20 cellular contexts compared by ENCODE assay signal in genomic region chr6:140542858-140543257, GRCh38.
A peak's percentile ranks its signal among the peaks of the same experiment; 100 is the strongest.
DNase-seq lines count a peak whose midpoint lies in the region; ATAC-seq and TF ChIP-seq lines count a peak whose summit lies in the region.
"Had no signal": no experiment of that assay in that cellular context is flagged by ENCODE, and none has a peak within 500 bp of the region (broad histone marks: within the 10 kb centered on the region; RNA-seq: fewer than 3 reads in every experiment).

No MANE protein-coding gene starts in this region.

- in situ Hi-C loops in IMR-90 (cut with MboI; ENCODE audit: low sequenced_read_pairs) = no loop called here

- dilution Hi-C loops in IMR-90 (cut with HindIII; ENCODE audit: low sequenced_read_pairs, unreplicated experiment) = no loop called here

- peak overlapping the region; percentile 82; the same call in 1 of the 2 replicates for H3K18ac ChIP-seq in IMR-90 (ENCODE audit: low read depth, low read length)

- peak overlapping the region; percentile 27; the same call in 1 of the 2 replicates for H2AK5ac ChIP-seq in IMR-90 (ENCODE audit: low read depth, low read length)

- H2BK20ac ChIP-seq in IMR-90 (ENCODE audit: low read depth, low read length) = peak overlapping the region; percentile 91

- TF ChIP-seq RAD21 in IMR-90 (IDR thresholded peaks at IDR 0.05; ENCODE audit: low read length) = no peak

- intact Hi-C loops in IMR-90 (cut with micrococcal nuclease) (no loop called here), testis (cut with DNase I; ENCODE audit: low total_unique reads) (no loop called here)

- TF ChIP-seq POLR2A in IMR-90 (IDR thresholded peaks at IDR 0.05; ENCODE audit: low read depth, low read length) = no peak
- TF ChIP-seq POLR2A in testis (IDR thresholded peaks at IDR 0.05) = no peak

- no peak overlapping the region for H3K4me3 ChIP-seq in IMR-90 (ENCODE audit: insufficient read depth, low read depth, low read length)
- no peak overlapping the region for H3K4me3 ChIP-seq in testis
- H3K4me3 ChIP-seq: BLaER1, heart right ventricle, upper lobe of left lung had no signal

- peak overlapping the region; percentile 4 for H2BK5ac ChIP-seq in IMR-90 (ENCODE audit: low read depth, low read length, poor library complexity, severe bottlenecking)

- no peaks in the 10 kb centered on the region for H3K36me3 ChIP-seq in IMR-90 (ENCODE audit: control insufficient read depth, insufficient read depth, low read length)
- no peaks in the 10 kb centered on the region for H3K36me3 ChIP-seq in testis (ENCODE audit: low read depth, missing control alignments)
- H3K36me3 ChIP-seq: BLaER1, heart right ventricle, upper lobe of left lung had no signal

- peak overlapping the region; percentile 51; the same call in 1 of the 3 replicates for H2BK15ac ChIP-seq in IMR-90 (ENCODE audit: low read depth, low read length)

- H3K23ac ChIP-seq in IMR-90 (ENCODE audit: low read depth, low read length) = no peak overlapping the region

- no TSS peak for BruUV-seq in IMR-90 (replicated peaks; lab: Mats Ljungman, UMichigan)

- H3K79me1 ChIP-seq in IMR-90 (ENCODE audit: low read depth in 1 of 2, low read length in 2 of 2) = no peaks in the 10 kb centered on the region

- H4K8ac ChIP-seq in IMR-90 (ENCODE audit: low read depth in 2 of 2, low read length in 2 of 2) = peak overlapping the region; percentile 7 to 52; a peak in 2 of 4 replicates

- no peak overlapping the region for H3K4me2 ChIP-seq in IMR-90 (ENCODE audit: low read depth, low read length)
- H3K4me2 ChIP-seq: BLaER1 had no signal

- H2AFZ ChIP-seq in IMR-90 (replicated peaks; ENCODE audit: low read length, poor library complexity) = no peak overlapping the region

- ATAC-seq in IMR-90 (ENCODE audit: low read depth) = no peak
- ATAC-seq in HG02623 (IDR thresholded peaks at IDR 0.05; ENCODE audit: unreplicated experiment) = no peak
- ATAC-seq: heart right ventricle, natural killer cell had no signal

- H3K9me1 ChIP-seq in IMR-90 (ENCODE audit: insufficient read depth, low read length) = no peaks in the 10 kb centered on the region

- H3K4ac ChIP-seq in IMR-90 (ENCODE audit: low read depth, low read length) = peak overlapping the region; percentile 3; the same call in 1 of the 2 replicates

- no peaks in the 10 kb centered on the region for H4K20me1 ChIP-seq in IMR-90 (ENCODE audit: insufficient read depth, low read length)
- H4K20me1 ChIP-seq: BLaER1 had no signal

- DNase-seq in DMS53 (lab: John Stamatoyannopoulos, UW) (peak; percentile 30), DMS53 treated with DMSO at 0.1 percent for 48 hours (lab: John Stamatoyannopoulos, UW; ENCODE audit: unreplicated experiment) (no peak), IMR-90 (no peak), RPMI7951 (ENCODE audit: low read depth) (peak; percentile 6), retina (peak; percentile 24), testis (no peak)
- no peak for DNase-seq in activated effector memory CD4-positive, alpha-beta T cell treated with Interleukin-2 at 50 U/mL for 16 hours
- DNase-seq: amniotic stem cell; DMS79; endodermal cell; heart right ventricle; islet precursor cell; natural killer cell; NCI-H2171 treated with DMSO at 0.1 percent for 48 hours; SIG-M5; stimulated activated naive CD4-positive, alpha-beta T cell treated with Interleukin-2 at 50 U/mL for 16 hours; upper lobe of left lung had no signal

- peak overlapping the region; percentile 86; the same call in 1 of the 2 replicates for H4K5ac ChIP-seq in IMR-90 (ENCODE audit: low read depth, low read length)

- CTCF ChIA-PET in IMR-90 (lab: Yijun Ruan, JAX) = no interaction called here

- H3K9me3 ChIP-seq in IMR-90 (ENCODE audit: control insufficient read depth, insufficient read depth, low read length) = no peaks in the 10 kb centered on the region
- no peaks in the 10 kb centered on the region for H3K9me3 ChIP-seq in testis
- H3K9me3 ChIP-seq: BLaER1, heart right ventricle, upper lobe of left lung had no signal

- H2AK9ac ChIP-seq in IMR-90 (replicated peaks; ENCODE audit: low read depth, low read length, poor library complexity) = no peak overlapping the region

- POLR2A ChIA-PET in IMR-90 (lab: Charles Lee; ENCODE audit: unreplicated experiment) = no interaction called here

- H3K9ac ChIP-seq in IMR-90 (ENCODE audit: low read depth, low read length) = no peak overlapping the region
- H3K9ac ChIP-seq: BLaER1 had no signal

- no peak overlapping the region for H3K56ac ChIP-seq in IMR-90 (ENCODE audit: extremely low read depth, insufficient read depth, low read length)

- H3K14ac ChIP-seq in IMR-90 (replicated peaks; ENCODE audit: low read depth, low read length) = no peak overlapping the region; the same call in 1 of the 2 replicates

- no peaks in the 10 kb centered on the region for H3K27me3 ChIP-seq in IMR-90 (ENCODE audit: control insufficient read depth, insufficient read depth, low read length)
- no peaks in the 10 kb centered on the region for H3K27me3 ChIP-seq in testis
- H3K27me3 ChIP-seq: BLaER1, heart right ventricle, upper lobe of left lung had no signal

- H3K4me1 ChIP-seq in IMR-90 (ENCODE audit: control insufficient read depth, insufficient read depth, low read length) = no peaks in the 10 kb centered on the region; the same call in 1 of the 2 replicates
- H3K4me1 ChIP-seq in testis = no peaks in the 10 kb centered on the region
- H3K4me1 ChIP-seq: BLaER1 had no signal

- TF ChIP-seq CTCF in IMR-90 (conservative IDR thresholded peaks at IDR 0.05; ENCODE audit: low read depth, low read length) = no peak
- no peak for TF ChIP-seq CTCF in testis (IDR thresholded peaks at IDR 0.05)

- peak overlapping the region; percentile 53 for H2BK120ac ChIP-seq in IMR-90 (ENCODE audit: low read depth, low read length)

- H3K27ac ChIP-seq in IMR-90 (ENCODE audit: insufficient read depth, low read length) (no peak overlapping the region), testis (no peak overlapping the region)
- H3K27ac ChIP-seq: 22Rv1, BLaER1, heart right ventricle, upper lobe of left lung had no signal

- H4K91ac ChIP-seq in IMR-90 (ENCODE audit: insufficient read depth, low read depth, low read length) = peak overlapping the region; percentile 58; the same call in 1 of the 2 replicates

- WGBS in IMR-90 (ENCODE audit: extremely low coverage in 2 of 2, insufficient read length in 1 of 2), 2 experiments = 100% methylated on average over 2 of the region's 3 CpGs; no CpG with 5 or more reads in 1 of the 2 experiments
- WGBS in testis, 2 donors = 91 to 94% methylated on average over 3 of the region's 3 CpGs

TF ChIP-seq in IMR-90, 13 proteins besides CTCF, POLR2A, EP300 and RAD21:
- TF ChIP-seq FOS (IDR thresholded peaks at IDR 0.05; ENCODE audit: low read depth, low read length) (no peak), RCOR1 (IDR thresholded peaks at IDR 0.05; ENCODE audit: insufficient replicate concordance, low read length) (no peak), RFX5 (IDR thresholded peaks at IDR 0.05; ENCODE audit: low read depth, low read length) (no peak), CEBPB (IDR thresholded peaks at IDR 0.05; ENCODE audit: low read depth, low read length) (no peak), BHLHE40 (IDR thresholded peaks at IDR 0.05; ENCODE audit: low read depth, low read length) (no peak), MXI1 (IDR thresholded peaks at IDR 0.05; ENCODE audit: borderline replicate concordance, low read depth, low read length) (no peak), MAZ (IDR thresholded peaks at IDR 0.05; ENCODE audit: borderline replicate concordance, low read depth, low read length) (no peak), USF2 (IDR thresholded peaks at IDR 0.05; ENCODE audit: low read depth, low read length) (no peak), SMC3 (IDR thresholded peaks at IDR 0.05; ENCODE audit: low read depth, low read length) (no peak), CHD1 (IDR thresholded peaks at IDR 0.05; ENCODE audit: low read depth, low read length) (no peak), NFE2L2 (IDR thresholded peaks at IDR 0.05; ENCODE audit: low read depth, low read length) (no peak), ELK1 (IDR thresholded peaks at IDR 0.05; ENCODE audit: borderline replicate concordance, low read depth, low read length) (no peak), MAFK (IDR thresholded peaks at IDR 0.05; ENCODE audit: low read depth, low read length) (no peak)
TF ChIP-seq in IMR-90: peak in this region for 0.

Comparison
In these comparisons a context has a peak if more than half of its experiments do, and no peak if none do; other contexts are left out.
1. DNase-seq: peak in DMS53 (single experiment), RPMI7951 (single experiment) and retina (single experiment); none in DMS53 treated with DMSO at 0.1 percent for 48 hours (single experiment), IMR-90 (single experiment), activated effector memory CD4-positive, alpha-beta T cell treated with Interleukin-2 at 50 U/mL for 16 hours (single experiment) and testis (single experiment).